In genomic region chr4:48093949-48094550, GRCh38 we compare ENCODE assay signal across 1 cellular context.
TF ChIP-seq lines count a peak whose summit lies in the region.

No MANE protein-coding gene starts in this region.

TF ChIP-seq in GM12878, 131 proteins besides CTCF, POLR2A, EP300 and RAD21 (continued from another document):
- TF ChIP-seq REST (IDR thresholded peaks at IDR 0.05; ENCODE audit: low read depth, low read length) (no peak), CREB1 (IDR thresholded peaks at IDR 0.05; ENCODE audit: low read depth) (no peak)
